Comparison of ENCODE assay signal across 3 cellular contexts in genomic region chr14:78835909-78836308, GRCh38.
A peak's percentile ranks its signal among the peaks of the same experiment; 100 is the strongest.
TF ChIP-seq lines count a peak whose summit lies in the region.

No MANE protein-coding gene starts in this region.

TF ChIP-seq in HepG2, 621 proteins besides CTCF, POLR2A, EP300 and RAD21:
- TF ChIP-seq HBP1 (CRISPR knock-in tag; IDR thresholded peaks at IDR 0.05; ENCODE audit: low read depth): no peak
- TF ChIP-seq MAFF (IDR thresholded peaks at IDR 0.05; ENCODE audit: low read depth, low read length): peak; percentile 33; the same call in 1 of the 2 replicates
- TF ChIP-seq SP5 (CRISPR knock-in tag; IDR thresholded peaks at IDR 0.05; ENCODE audit: borderline replicate concordance, low read depth): no peak
- peak in 1 of 2 experiments; percentile 73; a peak in 2 of 4 replicates for TF ChIP-seq MAFK (conservative IDR thresholded peaks at IDR 0.05 in 1 of 2, IDR thresholded peaks at IDR 0.05 in 1 of 2; ENCODE audit: low read length in 2 of 2)
TF ChIP-seq in HepG2: peak in this region for 2.

TF ChIP-seq in K562, 482 proteins besides CTCF, POLR2A, EP300 and RAD21:
- TF ChIP-seq UBTF (IDR thresholded peaks at IDR 0.05; ENCODE audit: borderline replicate concordance in 1 of 2, low read depth in 2 of 2, low read length in 2 of 2) (no peak), ESRRA (IDR thresholded peaks at IDR 0.05; ENCODE audit: borderline replicate concordance, low read depth) (no peak), ZNF316 (IDR thresholded peaks at IDR 0.05) (peak; percentile 6; the same call in 1 of the 2 replicates)

TF ChIP-seq in neural cell, 6 proteins besides CTCF, POLR2A, EP300 and RAD21 (continued from another document):
- no peak for TF ChIP-seq EZH2 (IDR thresholded peaks at IDR 0.05; ENCODE audit: borderline replicate concordance, insufficient read depth, low read length, poor library complexity, severe bottlenecking)
- TF ChIP-seq MXI1 (conservative IDR thresholded peaks at IDR 0.05; ENCODE audit: poor library complexity, severe bottlenecking): no peak
- no peak for TF ChIP-seq SMC3 (conservative IDR thresholded peaks at IDR 0.05; ENCODE audit: poor library complexity)
- TF ChIP-seq TAF1 (IDR thresholded peaks at IDR 0.05; ENCODE audit: low read depth): no peak
- TF ChIP-seq POLR2AphosphoS5 (IDR thresholded peaks at IDR 0.05): no peak
